Comparison of ENCODE assay signal across 17 cellular contexts in the genomic region with DNA sequence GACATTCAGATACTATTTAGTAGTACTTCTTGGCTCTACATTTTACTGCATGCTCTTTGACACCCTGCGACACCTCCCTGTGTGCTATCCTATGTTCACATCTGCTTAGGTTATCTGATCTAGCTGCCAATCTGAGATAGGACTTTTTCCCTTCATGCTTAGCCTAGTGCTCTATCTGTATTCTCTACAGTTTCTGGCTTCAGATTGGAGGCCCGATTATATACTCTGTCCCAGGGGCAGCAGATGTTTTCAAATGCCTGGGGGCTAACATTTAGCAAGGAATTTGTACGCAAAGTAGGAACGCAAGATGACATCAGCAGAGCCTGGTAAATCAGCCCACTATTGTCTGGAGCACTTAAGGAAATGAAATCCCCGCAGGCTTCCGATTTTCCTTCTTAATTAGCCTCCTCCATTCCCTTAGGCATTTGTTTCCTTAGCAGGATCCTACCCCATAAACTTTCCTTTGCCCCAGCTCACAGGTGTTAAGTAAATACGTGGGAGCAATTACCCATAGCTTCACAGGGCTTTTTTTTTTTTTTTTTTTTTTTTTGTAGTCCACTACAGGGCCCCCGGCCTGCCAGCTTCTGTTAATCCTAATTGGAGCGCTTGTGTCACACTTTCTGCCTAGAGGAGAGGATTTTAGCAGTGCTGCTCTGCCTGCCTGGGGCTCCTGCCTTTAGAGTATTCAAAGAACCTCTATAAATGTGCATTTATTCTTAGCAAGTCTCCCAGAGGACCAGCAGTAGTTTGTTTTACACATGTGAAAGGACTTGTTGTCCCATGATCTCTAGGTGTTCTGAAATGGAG.
DNase-seq lines count a peak whose midpoint lies in the region; ATAC-seq lines count a peak whose summit lies in the region.
"Had no signal": no experiment of that assay in that cellular context is flagged by ENCODE, and none has a peak within 500 bp of the region (broad histone marks: within the 10 kb centered on the region; RNA-seq: fewer than 3 reads in every experiment).

No MANE protein-coding gene starts in this region.

- H3K9me3 Mint-ChIP-seq in activated T-helper 2 cell treated with anti-CD3 and anti-CD28 coated beads, Interferon-gamma antibody, Interleukin-2, Interleukin-4, amounts not matched to agents 10 μg/mL and 5 μg/mL and 100 μg/mL, durations not matched to agents 14 hours and 24 hours and 36 hours, result no peaks in the 10 kb centered on the region

- no peaks in the 10 kb centered on the region for H3K27me3 Mint-ChIP-seq in activated T-helper 2 cell treated with anti-CD3 and anti-CD28 coated beads, Interferon-gamma antibody, Interleukin-2, Interleukin-4, amounts not matched to agents 10 μg/mL and 5 μg/mL and 100 μg/mL, durations not matched to agents 14 hours and 24 hours and 36 hours (ENCODE audit: low read depth)

- H3K4me3 ChIP-seq in ectodermal cell (ENCODE audit: insufficient read depth, low read depth, low read length) (no peak overlapping the region), mesodermal cell (ENCODE audit: extremely low read depth, insufficient read depth, low read length, poor library complexity, severe bottlenecking) (no peak overlapping the region)
- H3K4me3 ChIP-seq: left ventricle myocardium inferior, testis had no signal

- no peaks in the 10 kb centered on the region for H3K4me1 Mint-ChIP-seq in activated T-helper 2 cell treated with anti-CD3 and anti-CD28 coated beads, Interferon-gamma antibody, Interleukin-2, Interleukin-4, amounts not matched to agents 10 μg/mL and 5 μg/mL and 100 μg/mL, durations not matched to agents 14 hours and 24 hours and 36 hours (ENCODE audit: low read depth)

- ATAC-seq in HG03135 (IDR thresholded peaks at IDR 0.05; ENCODE audit: unreplicated experiment) (no peak), HG02610 (IDR thresholded peaks at IDR 0.05; ENCODE audit: unreplicated experiment) (no peak)
- ATAC-seq: sciatic nerve had no signal

- no peaks in the 10 kb centered on the region for H3K36me3 Mint-ChIP-seq in activated T-helper 2 cell treated with anti-CD3 and anti-CD28 coated beads, Interferon-gamma antibody, Interleukin-2, Interleukin-4, amounts not matched to agents 10 μg/mL and 5 μg/mL and 100 μg/mL, durations not matched to agents 14 hours and 24 hours and 36 hours (ENCODE audit: low read depth)

- no peaks in the 10 kb centered on the region for H3K27me3 ChIP-seq in ectodermal cell (ENCODE audit: control insufficient read depth, insufficient read depth, low read length, poor library complexity, severe bottlenecking)
- H3K27me3 ChIP-seq: testis had no signal

- peaks cover 32% of the 10 kb centered on the region for H3K4me1 ChIP-seq in ectodermal cell (ENCODE audit: control insufficient read depth, insufficient read depth, low read length)
- H3K4me1 ChIP-seq in mesodermal cell (ENCODE audit: control insufficient read depth, insufficient read depth, low read length, poor library complexity, severe bottlenecking), result peaks cover 26% of the 10 kb centered on the region
- H3K4me1 ChIP-seq: testis had no signal

- peak overlapping the region; percentile 65 for H3K27ac ChIP-seq in ectodermal cell (ENCODE audit: insufficient read depth, low read depth, low read length, poor library complexity, severe bottlenecking)
- H3K27ac ChIP-seq in mesodermal cell (ENCODE audit: low read depth, low read length, severe bottlenecking), result peak overlapping the region; percentile 51
- H3K27ac ChIP-seq: left ventricle myocardium inferior, testis had no signal

- no peak overlapping the region for H3K27ac Mint-ChIP-seq in activated T-helper 2 cell treated with anti-CD3 and anti-CD28 coated beads, Interferon-gamma antibody, Interleukin-2, Interleukin-4, amounts not matched to agents 10 μg/mL and 5 μg/mL and 100 μg/mL, durations not matched to agents 14 hours and 24 hours and 36 hours

- 35 to 45% methylated on average over 9 of the region's 9 CpGs for WGBS in ectodermal cell, 2 experiments
- WGBS in mesodermal cell (ENCODE audit: insufficient coverage in 2 of 2), 2 experiments, result 42 to 55% methylated on average over 4 to 5 of the region's 9 CpGs

- H3K36me3 ChIP-seq in ectodermal cell (ENCODE audit: control insufficient read depth, insufficient read depth, low read length) (no peaks in the 10 kb centered on the region), mesodermal cell (ENCODE audit: control insufficient read depth, insufficient read depth, low read length) (no peaks in the 10 kb centered on the region)
- H3K36me3 ChIP-seq: left ventricle myocardium inferior had no signal

- no peak overlapping the region for H3K4me3 Mint-ChIP-seq in activated T-helper 2 cell treated with anti-CD3 and anti-CD28 coated beads, Interferon-gamma antibody, Interleukin-2, Interleukin-4, amounts not matched to agents 10 μg/mL and 5 μg/mL and 100 μg/mL, durations not matched to agents 14 hours and 24 hours and 36 hours (ENCODE audit: low read depth)

- intact Hi-C loops in activated T-helper 2 cell treated with anti-CD3 and anti-CD28 coated beads, Interferon-gamma antibody, Interleukin-2, Interleukin-4, amounts not matched to agents 10 μg/mL and 5 μg/mL and 100 μg/mL, durations not matched to agents 14 hours and 24 hours and 36 hours (cut with micrococcal nuclease), result no loop called here

- H3K9me3 ChIP-seq in ectodermal cell (ENCODE audit: control insufficient read depth, low read length) (no peaks in the 10 kb centered on the region), mesodermal cell (ENCODE audit: control insufficient read depth, low read length) (no peaks in the 10 kb centered on the region)
- H3K9me3 ChIP-seq: left ventricle myocardium inferior, testis had no signal

- DNase-seq in EL (peak; percentile 52), NCI-H69 (lab: John Stamatoyannopoulos, UW) (peak; percentile 75)
- DNase-seq in activated naive CD4-positive, alpha-beta T cell treated with anti-CD3 and anti-CD28 coated beads, Interleukin-2, amount 50 U/mL, for 16 hours, result no peak
- no peak for DNase-seq in activated T-helper 2 cell treated with anti-CD3 and anti-CD28 coated beads, Interferon-gamma antibody, Interleukin-2, Interleukin-4, amounts not matched to agents 10 μg/mL and 5 μg/mL and 100 μg/mL, durations not matched to agents 14 hours and 24 hours and 36 hours (ENCODE audit: low spot score)
- DNase-seq: ACHN; activated CD8-positive, alpha-beta memory T cell treated with anti-CD3 and anti-CD28 coated beads, Interleukin-2, amount 50 U/mL, for 48 hours; activated gamma-delta T cell; DMS153; left ventricle myocardium inferior; NCI-H345; SW 1271; testis had no signal

Comparison
In these comparisons a context has a peak if more than half of its experiments do, and no peak if none do; other contexts are left out.
1. DNase-seq: peak in EL (single experiment) and NCI-H69 (single experiment); none in activated naive CD4-positive, alpha-beta T cell treated with anti-CD3 and anti-CD28 coated beads, Interleukin-2, amount 50 U/mL, for 16 hours (single experiment) and activated T-helper 2 cell treated with anti-CD3 and anti-CD28 coated beads, Interferon-gamma antibody, Interleukin-2, Interleukin-4, amounts not matched to agents 10 μg/mL and 5 μg/mL and 100 μg/mL, durations not matched to agents 14 hours and 24 hours and 36 hours (single experiment).